8 cellular contexts compared by ENCODE assay signal in the genomic region with DNA sequence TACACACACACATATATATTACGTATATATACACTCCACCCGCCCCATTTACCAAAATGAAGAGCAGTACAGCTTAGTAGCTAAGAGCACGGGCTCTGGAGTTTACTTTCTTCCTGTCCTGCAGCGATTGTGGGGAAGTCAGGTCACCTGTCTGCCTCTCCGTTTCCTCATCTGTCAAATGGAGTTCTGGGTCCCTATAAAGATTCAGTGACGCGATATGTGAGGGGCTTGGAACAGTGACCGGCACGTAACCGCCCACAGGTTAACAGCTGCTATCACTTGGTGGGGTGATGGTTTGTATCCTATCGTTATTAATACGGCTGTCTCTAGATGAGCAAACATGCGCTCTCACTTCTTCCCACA. TPM values are rescaled to one million over a fixed set of nuclear protein-coding genes. Genes with fewer than 3 reads are reported as not detected.
DNase-seq lines count a peak whose midpoint lies in the region; ATAC-seq and TF ChIP-seq lines count a peak whose summit lies in the region.

No MANE protein-coding gene starts in this region.

- H2AFZ ChIP-seq in SU-DHL-6 (ENCODE audit: low read depth, low read length, severe bottlenecking), result peak overlapping the region; percentile 77

- H3K27ac ChIP-seq in SU-DHL-6 (ENCODE audit: low read depth, low read length) (peak overlapping the region; percentile 73), duodenal mucosa (ENCODE audit: low read depth, low read length) (peak overlapping the region; percentile 88), substantia nigra (ENCODE audit: low read depth, low read length, poor library complexity, severe bottlenecking) (peak overlapping the region; percentile 62)

- H3F3A ChIP-seq in SU-DHL-6 (ENCODE audit: insufficient read depth), result peaks cover 6% of the 10 kb centered on the region; the same call in 1 of the 2 replicates

- no peaks in the 10 kb centered on the region for H3K27me3 ChIP-seq in SU-DHL-6 (ENCODE audit: low read length)
- H3K27me3 ChIP-seq in duodenal mucosa (ENCODE audit: control insufficient read depth in 1 of 2, insufficient read depth in 2 of 2, low read length in 2 of 2), result no peaks in the 10 kb centered on the region
- H3K27me3 ChIP-seq in mononuclear cell (ENCODE audit: insufficient read depth, low read length), result no peaks in the 10 kb centered on the region

- peak overlapping the region; percentile 70 for H3K9ac ChIP-seq in SU-DHL-6 (ENCODE audit: low read length)
- H3K9ac ChIP-seq in duodenal mucosa (ENCODE audit: low read depth in 1 of 2, low read length in 2 of 2), result peak overlapping the region; percentile 86 to 89

- peak; percentile 69 for ATAC-seq in GM19395 (IDR thresholded peaks at IDR 0.05; ENCODE audit: unreplicated experiment)
- peak; percentile 63 for ATAC-seq in HG03439 (IDR thresholded peaks at IDR 0.05; ENCODE audit: unreplicated experiment)

- peak; percentile 78 for DNase-seq in DMS 273 (lab: John Stamatoyannopoulos, UW; ENCODE audit: unreplicated experiment)
- peak in 11 of 49 donors; percentile 0 to 39 (median 6) for DNase-seq in substantia nigra (lab: John Stamatoyannopoulos, UW)
- no peak for DNase-seq in activated gamma-delta T cell treated with Interleukin-2 at 50 U/mL for 16 hours

- H3K79me2 ChIP-seq in SU-DHL-6 (ENCODE audit: insufficient read depth, low read length), result peaks cover 36% of the 10 kb centered on the region

- peak overlapping the region; percentile 66 for H3K4me2 ChIP-seq in SU-DHL-6 (ENCODE audit: low read depth, low read length, poor library complexity, severe bottlenecking)

- no peaks in the 10 kb centered on the region for H3K36me3 ChIP-seq in SU-DHL-6 (ENCODE audit: low read length)
- H3K36me3 ChIP-seq in duodenal mucosa (ENCODE audit: control insufficient read depth in 1 of 2, insufficient read depth in 2 of 2, low read length in 2 of 2), result no peaks in the 10 kb centered on the region

- TF ChIP-seq CTCF in SU-DHL-6 (IDR thresholded peaks at IDR 0.05; ENCODE audit: insufficient read depth, low read length, poor library complexity, severe bottlenecking), result no peak

- H3K4me1 ChIP-seq in duodenal mucosa (ENCODE audit: control insufficient read depth in 1 of 2, insufficient read depth in 2 of 2, low read length in 2 of 2) (peaks cover 28 to 29% of the 10 kb centered on the region in 2 donors), mononuclear cell (ENCODE audit: insufficient read depth, low read length) (peaks cover 34% of the 10 kb centered on the region)

- H3K9me2 ChIP-seq in SU-DHL-6 (replicated peaks; ENCODE audit: insufficient read depth, low read length), result no peaks in the 10 kb centered on the region

- H3K9me3 ChIP-seq in SU-DHL-6 (ENCODE audit: insufficient read depth, low read length), result no peaks in the 10 kb centered on the region
- no peaks in the 10 kb centered on the region for H3K9me3 ChIP-seq in duodenal mucosa (ENCODE audit: control insufficient read depth in 1 of 2, low read length in 2 of 2)
- no peaks in the 10 kb centered on the region for H3K9me3 ChIP-seq in mononuclear cell (ENCODE audit: low read depth, low read length)

- H3K4me3 ChIP-seq in SU-DHL-6 (ENCODE audit: insufficient read depth, low read length, poor library complexity, severe bottlenecking), result peak overlapping the region; percentile 62
- H3K4me3 ChIP-seq in duodenal mucosa (ENCODE audit: low read depth in 1 of 2, low read length in 2 of 2), result peak overlapping the region; percentile 92 to 99
- H3K4me3 ChIP-seq in mononuclear cell (ENCODE audit: low read length), result peak overlapping the region; percentile 81

- H4K20me1 ChIP-seq in SU-DHL-6 (ENCODE audit: low read depth, low read length), result no peaks in the 10 kb centered on the region

RNA-seq across cellular contexts. Expression of gene FAM114A2, which starts 0.5 kb away (rescaled TPM):
- total RNA-seq in mononuclear cell, result 21.1 TPM

RNA-seq across cellular contexts. Expression of gene MFAP3, which starts 0.5 kb away (rescaled TPM):
- total RNA-seq in mononuclear cell, result 48.2 TPM
